ENCODE assay signal across 8 cellular contexts in genomic region chr20:3768342-3769130, GRCh38. TPM values are rescaled to one million over a fixed set of nuclear protein-coding genes. Genes with fewer than 3 reads are reported as not detected.
DNase-seq lines count a peak whose midpoint lies in the region; ATAC-seq and TF ChIP-seq lines count a peak whose summit lies in the region.

No MANE protein-coding gene starts in this region.

- peak overlapping the region; percentile 99 for H3K27ac ChIP-seq in CD4-positive, CD25-positive, alpha-beta regulatory T cell (ENCODE audit: insufficient read depth, low read length, poor library complexity, severe bottlenecking)
- H3K27ac ChIP-seq in OCI-LY3 (ENCODE audit: low read length): peak overlapping the region; percentile 54
- H3K27ac ChIP-seq in muscle layer of duodenum (ENCODE audit: low read length): peak overlapping the region; percentile 82

- peaks cover 31% of the 10 kb centered on the region for H3K79me2 ChIP-seq in OCI-LY3 (ENCODE audit: low read length)

- H3K27ac Mint-ChIP-seq in CD4-positive, CD25-positive, alpha-beta regulatory T cell: peak overlapping the region; percentile 88 to 97 (median 94)

- no peaks in the 10 kb centered on the region for H3K9me3 ChIP-seq in CD4-positive, CD25-positive, alpha-beta regulatory T cell (ENCODE audit: control insufficient read depth in 2 of 2, low read length in 2 of 2)
- H3K9me3 ChIP-seq in OCI-LY3 (ENCODE audit: insufficient read depth, low read length) (no peaks in the 10 kb centered on the region), muscle layer of duodenum (ENCODE audit: control insufficient read depth in 1 of 2, low read length in 2 of 2) (no peaks in the 10 kb centered on the region)

- H3K4me1 ChIP-seq in CD4-positive, CD25-positive, alpha-beta regulatory T cell (ENCODE audit: control insufficient read depth, insufficient read depth, low read length, poor library complexity, severe bottlenecking): peaks cover 24% of the 10 kb centered on the region
- H3K4me1 ChIP-seq in OCI-LY3 (ENCODE audit: low read length) (peaks cover 22% of the 10 kb centered on the region), muscle layer of duodenum (ENCODE audit: control insufficient read depth in 1 of 2, insufficient read depth in 2 of 2, low read length in 2 of 2) (peaks cover 12 to 48% of the 10 kb centered on the region in 2 donors)

- ATAC-seq in CD4-positive, CD25-positive, alpha-beta regulatory T cell (ENCODE audit: low read depth in 2 of 2): peak; percentile 49 to 59
- peak; percentile 32 for ATAC-seq in GM19438 (IDR thresholded peaks at IDR 0.05; ENCODE audit: low read depth, unreplicated experiment)

- no peaks in the 10 kb centered on the region for H3K36me3 Mint-ChIP-seq in CD4-positive, CD25-positive, alpha-beta regulatory T cell

- peak overlapping the region; percentile 89 for H3K4me2 ChIP-seq in OCI-LY3 (ENCODE audit: low read length)

- TF ChIP-seq CTCF in OCI-LY3 (IDR thresholded peaks at IDR 0.05; ENCODE audit: low read depth, low read length) (peak; percentile 83), epithelial cell of proximal tubule (conservative IDR thresholded peaks at IDR 0.05; ENCODE audit: low read depth, low read length) (peak; percentile 61)

- H3K27me3 Mint-ChIP-seq in CD4-positive, CD25-positive, alpha-beta regulatory T cell: peaks cover 4% of the 10 kb centered on the region

- no peaks in the 10 kb centered on the region for H3K36me3 ChIP-seq in CD4-positive, CD25-positive, alpha-beta regulatory T cell (ENCODE audit: control insufficient read depth, insufficient read depth, low read length)
- H3K36me3 ChIP-seq in OCI-LY3 (replicated peaks; ENCODE audit: low read depth, low read length): no peaks in the 10 kb centered on the region
- no peaks in the 10 kb centered on the region for H3K36me3 ChIP-seq in muscle layer of duodenum (ENCODE audit: control insufficient read depth in 1 of 2, insufficient read depth in 2 of 2, low read length in 2 of 2)

- peaks cover 0 to 2% (median 0%) of the 10 kb centered on the region in 7 donors for H3K9me3 Mint-ChIP-seq in CD4-positive, CD25-positive, alpha-beta regulatory T cell

- peak overlapping the region; percentile 62 for H3K4me3 ChIP-seq in CD4-positive, CD25-positive, alpha-beta regulatory T cell (ENCODE audit: low read depth, low read length)
- H3K4me3 ChIP-seq in OCI-LY3 (ENCODE audit: low read length) (peak overlapping the region; percentile 81), epithelial cell of proximal tubule (ENCODE audit: low read depth, low read length) (peak overlapping the region; percentile 90), muscle layer of duodenum (ENCODE audit: low read depth in 1 of 2, low read length in 2 of 2) (peak overlapping the region; percentile 69 to 94)

- DNase-seq in CD4-positive, CD25-positive, alpha-beta regulatory T cell: peak; percentile 82 to 88 (median 87)
- DNase-seq in HT1080 (ENCODE audit: low read depth) (peak; percentile 85), activated T-cell treated with anti-CD3 and anti-CD28 coated beads for 4 hours (peak; percentile 76), epithelial cell of proximal tubule (ENCODE audit: low read depth) (no peak)
- peak; percentile 53 to 60 for DNase-seq in stimulated activated CD8-positive, alpha-beta memory T cell treated with anti-CD3 and anti-CD28 coated beads, Interleukin-7, amount 100 ng/mL, for 1 hour (ENCODE audit: low read depth in 2 of 2)

- H2AFZ ChIP-seq in OCI-LY3 (ENCODE audit: low read depth, low read length): peak overlapping the region; percentile 35

- H3K4me1 Mint-ChIP-seq in CD4-positive, CD25-positive, alpha-beta regulatory T cell: peaks cover 0 to 30% (median 8%) of the 10 kb centered on the region in 4 donors

- peaks cover 3% of the 10 kb centered on the region; the same call in 1 of the 2 replicates for H4K20me1 ChIP-seq in OCI-LY3 (ENCODE audit: insufficient read depth, low read length)

- H3K4me3 Mint-ChIP-seq in CD4-positive, CD25-positive, alpha-beta regulatory T cell: peak overlapping the region; percentile 92 to 96 (median 93)

- peak overlapping the region; percentile 77 for H3K9ac ChIP-seq in OCI-LY3 (ENCODE audit: low read length)

- no peaks in the 10 kb centered on the region for H3K27me3 ChIP-seq in CD4-positive, CD25-positive, alpha-beta regulatory T cell (ENCODE audit: control insufficient read depth, insufficient read depth, low read length)
- H3K27me3 ChIP-seq in OCI-LY3 (ENCODE audit: low read depth, low read length) (no peaks in the 10 kb centered on the region), muscle layer of duodenum (ENCODE audit: low read depth, low read length) (no peaks in the 10 kb centered on the region)

RNA-seq across cellular contexts. Expression of gene ADISSP, which starts 1.0 kb away (rescaled TPM):
- 14.8 TPM for total RNA-seq in CD4-positive, CD25-positive, alpha-beta regulatory T cell
- polyA plus RNA-seq in CD4-positive, CD25-positive, alpha-beta regulatory T cell: 10 to 100 TPM; 19.3 to 25.5 (median 22.1) TPM
- 144 and 171 TPM in 2 replicates for total RNA-seq in HT1080 (2014; rRNA removed; shearing (Covaris generic))
- polyA plus RNA-seq in HT1080 (2015; cell fraction: cytosol; rRNA removed): 71.1 and 89.2 TPM in 2 replicates
- 22.9 and 25.0 TPM in 2 replicates for polyA plus RNA-seq in HT1080 (2015; cell fraction: nucleus; rRNA removed)
- total RNA-seq in epithelial cell of proximal tubule: 62.0 and 64.6 TPM in 2 replicates

RNA-seq across cellular contexts. Expression of gene SPEF1, which starts 12.7 kb away (rescaled TPM):
- not detected for total RNA-seq in CD4-positive, CD25-positive, alpha-beta regulatory T cell
- not detected for polyA plus RNA-seq in CD4-positive, CD25-positive, alpha-beta regulatory T cell
- total RNA-seq in HT1080 (2014; rRNA removed; shearing (Covaris generic)): not detected in 2 replicates
- 0.38 and 0.49 TPM in 2 replicates for polyA plus RNA-seq in HT1080 (2015; cell fraction: cytosol; rRNA removed)
- polyA plus RNA-seq in HT1080 (2015; cell fraction: nucleus; rRNA removed): 0.29 and 0.53 TPM in 2 replicates
- total RNA-seq in epithelial cell of proximal tubule: 0.92 TPM in 1 of 2 replicates, not detected in the other

RNA-seq across cellular contexts. Expression of gene CENPB, which starts 18.0 kb away (rescaled TPM):
- total RNA-seq in CD4-positive, CD25-positive, alpha-beta regulatory T cell: 38.5 TPM
- polyA plus RNA-seq in CD4-positive, CD25-positive, alpha-beta regulatory T cell: 1 to 10 TPM; 1.2 to 1.9 (median 1.5) TPM
- 166 and 180 TPM in 2 replicates for total RNA-seq in HT1080 (2014; rRNA removed; shearing (Covaris generic))
- 69.9 and 82.3 TPM in 2 replicates for polyA plus RNA-seq in HT1080 (2015; cell fraction: cytosol; rRNA removed)
- 39.7 and 51.1 TPM in 2 replicates for polyA plus RNA-seq in HT1080 (2015; cell fraction: nucleus; rRNA removed)
- total RNA-seq in epithelial cell of proximal tubule: 82.3 and 99.8 TPM in 2 replicates

RNA-seq across cellular contexts. Expression of gene CDC25B, which starts 27.6 kb away (rescaled TPM):
- total RNA-seq in CD4-positive, CD25-positive, alpha-beta regulatory T cell: 310 TPM
- polyA plus RNA-seq in CD4-positive, CD25-positive, alpha-beta regulatory T cell: 10 to 100 TPM; 39.7 to 48.4 (median 47.0) TPM
- total RNA-seq in HT1080 (2014; rRNA removed; shearing (Covaris generic)): 57.7 and 92.7 TPM in 2 replicates
- 77.3 and 83.9 TPM in 2 replicates for polyA plus RNA-seq in HT1080 (2015; cell fraction: cytosol; rRNA removed)
- polyA plus RNA-seq in HT1080 (2015; cell fraction: nucleus; rRNA removed): 112 and 115 TPM in 2 replicates
- total RNA-seq in epithelial cell of proximal tubule: 42.3 and 46.6 TPM in 2 replicates

RNA-seq across cellular contexts. Expression of gene HSPA12B, which starts 36.1 kb away (rescaled TPM):
- total RNA-seq in CD4-positive, CD25-positive, alpha-beta regulatory T cell: not detected
- polyA plus RNA-seq in CD4-positive, CD25-positive, alpha-beta regulatory T cell: under 1 TPM in 1 of 4 donors, not detected in 3; 0.09 TPM
- total RNA-seq in HT1080 (2014; rRNA removed; shearing (Covaris generic)): not detected in 2 replicates
- polyA plus RNA-seq in HT1080 (2015; cell fraction: cytosol; rRNA removed): not detected in 2 replicates
- polyA plus RNA-seq in HT1080 (2015; cell fraction: nucleus; rRNA removed): not detected in 2 replicates
- not detected in 2 replicates for total RNA-seq in epithelial cell of proximal tubule
